ENCODE assay signal across 8 cellular contexts in the genomic region with DNA sequence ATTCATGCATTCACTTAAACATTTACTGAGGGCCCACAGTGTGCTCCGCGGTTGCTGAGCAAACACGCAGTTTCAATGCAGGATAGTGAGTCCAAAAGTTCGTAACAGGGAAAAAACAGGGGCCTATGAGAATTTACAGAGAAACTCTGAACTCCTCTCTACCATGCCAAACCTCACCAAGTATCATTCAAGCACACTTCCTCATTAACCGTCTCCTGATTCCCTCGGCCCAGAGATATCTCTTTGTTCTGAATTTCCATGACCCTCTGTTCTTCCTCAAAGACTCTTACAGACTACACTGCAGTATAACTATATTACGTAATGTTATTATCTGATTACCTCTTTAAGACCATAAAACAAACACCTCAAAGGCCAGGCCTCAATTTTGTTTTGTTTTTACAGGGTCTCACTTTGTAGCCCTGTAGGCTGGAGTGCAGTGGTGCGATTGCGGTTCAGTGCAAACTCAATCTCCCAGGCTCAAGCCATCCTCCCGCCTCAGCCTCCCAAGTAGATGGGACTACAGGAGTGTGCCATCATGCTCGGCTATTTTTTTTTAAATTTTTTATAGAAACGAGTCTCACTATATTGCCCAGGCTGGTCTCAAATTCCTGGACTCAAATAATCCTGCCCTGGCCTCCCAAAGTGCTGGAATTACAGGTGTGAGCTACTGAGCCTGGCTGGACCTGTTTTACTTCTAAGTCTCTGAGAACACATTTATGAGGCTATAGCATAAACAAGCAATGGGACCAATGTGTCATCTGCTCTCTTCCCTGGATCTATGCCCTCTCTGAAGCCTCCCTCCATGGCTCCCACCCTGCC. TPM values are rescaled to one million over a fixed set of nuclear protein-coding genes. Genes with fewer than 3 reads are reported as not detected.
DNase-seq lines count a peak whose midpoint lies in the region; ATAC-seq, FAIRE-seq and TF ChIP-seq lines count a peak whose summit lies in the region.

No MANE protein-coding gene starts in this region.

- DNase-seq in DND-41: peak; percentile 55
- DNase-seq in astrocyte (ENCODE audit: low read depth): no peak

- peaks cover 81% of the 10 kb centered on the region for H3K4me1 ChIP-seq in DND-41 (ENCODE audit: insufficient read depth, low read length)
- peaks cover 67% of the 10 kb centered on the region for H3K4me1 ChIP-seq in Loucy (ENCODE audit: insufficient read depth, low read length, poor library complexity, severe bottlenecking)
- peaks cover 47% of the 10 kb centered on the region for H3K4me1 ChIP-seq in astrocyte (ENCODE audit: insufficient read depth, low read length)
- peaks cover 33% of the 10 kb centered on the region for H3K4me1 ChIP-seq in mucosa of stomach (ENCODE audit: control insufficient read depth, insufficient read depth, low read length)

- H3K9me3 ChIP-seq in DND-41 (ENCODE audit: insufficient read depth, low read length, severe bottlenecking) (no peaks in the 10 kb centered on the region), Loucy (ENCODE audit: insufficient read depth, low read depth, low read length) (no peaks in the 10 kb centered on the region), astrocyte (ENCODE audit: insufficient read depth, low read depth, low read length) (no peaks in the 10 kb centered on the region), mucosa of stomach (ENCODE audit: control insufficient read depth, low read length) (no peaks in the 10 kb centered on the region)

- H3K4me1 Mint-ChIP-seq in astrocyte (ENCODE audit: low read depth, unreplicated experiment): peaks cover 53% of the 10 kb centered on the region

- peak overlapping the region; percentile 80 for H3K9ac ChIP-seq in DND-41 (ENCODE audit: low read depth, low read length)
- H3K9ac ChIP-seq in Loucy (ENCODE audit: low read depth, low read length, poor library complexity, severe bottlenecking): peak overlapping the region; percentile 96
- H3K9ac ChIP-seq in astrocyte (ENCODE audit: low read length): peak overlapping the region; percentile 20
- H3K9ac ChIP-seq in mucosa of stomach (ENCODE audit: low read length): peak overlapping the region; percentile 57

- peak; percentile 15 for TF ChIP-seq CTCF in DND-41 (IDR thresholded peaks at IDR 0.05; ENCODE audit: borderline replicate concordance, extremely low read depth, low read length, poor library complexity, severe bottlenecking)
- no peak for TF ChIP-seq CTCF in Loucy (conservative IDR thresholded peaks at IDR 0.05; ENCODE audit: low read length)
- TF ChIP-seq CTCF in astrocyte (IDR thresholded peaks at IDR 0.05; ENCODE audit: insufficient read depth, low read depth, low read length): no peak

- peak overlapping the region; percentile 42 for H3K4me3 Mint-ChIP-seq in astrocyte (ENCODE audit: unreplicated experiment)

- no peaks in the 10 kb centered on the region for H3K27me3 Mint-ChIP-seq in astrocyte (ENCODE audit: low read depth, unreplicated experiment)

- H3K79me2 ChIP-seq in DND-41 (ENCODE audit: insufficient read depth, low read length) (peaks cover 96% of the 10 kb centered on the region), Loucy (ENCODE audit: insufficient read depth, low read length) (peaks cover 93% of the 10 kb centered on the region), astrocyte (ENCODE audit: insufficient read depth, low read length) (peaks cover 54% of the 10 kb centered on the region)

- peak overlapping the region; percentile 97 for H3K27ac ChIP-seq in DND-41 (ENCODE audit: low read length)
- no peak overlapping the region for H3K27ac ChIP-seq in astrocyte (ENCODE audit: low read depth, low read length)

- no peak for FAIRE-seq in astrocyte (lab: Jason Lieb, UNC)

- H2AFZ ChIP-seq in DND-41 (ENCODE audit: low read depth, low read length) (peak overlapping the region; percentile 77), Loucy (ENCODE audit: low read length) (peak overlapping the region; percentile 49), astrocyte (ENCODE audit: low read depth, low read length) (peak overlapping the region; percentile 8)

- H4K20me1 ChIP-seq in DND-41 (ENCODE audit: insufficient read depth, low read length) (no peaks in the 10 kb centered on the region), Loucy (ENCODE audit: insufficient read depth, low read length, poor library complexity, severe bottlenecking) (no peaks in the 10 kb centered on the region), astrocyte (ENCODE audit: insufficient read depth, low read length) (no peaks in the 10 kb centered on the region)

- peak overlapping the region; percentile 17 for H3K27ac Mint-ChIP-seq in astrocyte (ENCODE audit: unreplicated experiment)

- no peaks in the 10 kb centered on the region for H3K9me3 Mint-ChIP-seq in astrocyte (ENCODE audit: unreplicated experiment)

- H3K9me2 ChIP-seq in Loucy (replicated peaks; ENCODE audit: low read depth, low read length): no peaks in the 10 kb centered on the region

- H3K4me3 ChIP-seq in DND-41 (ENCODE audit: low read depth in 1 of 2, low read length in 2 of 2) (peak overlapping the region; percentile 7 to 91; a peak in 3 of 4 replicates), Loucy (ENCODE audit: low read length, poor library complexity, severe bottlenecking) (peak overlapping the region; percentile 97), astrocyte (ENCODE audit: insufficient read depth, low read depth, low read length) (no peak overlapping the region), mucosa of stomach (ENCODE audit: low read length) (no peak overlapping the region)

- no peaks in the 10 kb centered on the region for H3F3A ChIP-seq in Loucy (ENCODE audit: low read depth)

- peaks cover 4% of the 10 kb centered on the region for H3K36me3 Mint-ChIP-seq in astrocyte (ENCODE audit: low read depth, unreplicated experiment)

- H3K27me3 ChIP-seq in DND-41 (ENCODE audit: insufficient read depth, low read length, poor library complexity): no peaks in the 10 kb centered on the region
- no peaks in the 10 kb centered on the region for H3K27me3 ChIP-seq in Loucy (ENCODE audit: insufficient read depth, low read length, poor library complexity, severe bottlenecking)
- no peaks in the 10 kb centered on the region for H3K27me3 ChIP-seq in astrocyte (ENCODE audit: insufficient read depth, low read length)
- H3K27me3 ChIP-seq in mucosa of stomach (ENCODE audit: control insufficient read depth, insufficient read depth, low read length): no peaks in the 10 kb centered on the region

- peaks cover 48% of the 10 kb centered on the region for H3K36me3 ChIP-seq in DND-41 (ENCODE audit: insufficient read depth, low read length)
- H3K36me3 ChIP-seq in Loucy (ENCODE audit: insufficient read depth, low read length): no peaks in the 10 kb centered on the region
- peaks cover 4% of the 10 kb centered on the region for H3K36me3 ChIP-seq in astrocyte (ENCODE audit: insufficient read depth, low read length)
- no peaks in the 10 kb centered on the region for H3K36me3 ChIP-seq in mucosa of stomach (ENCODE audit: control insufficient read depth, insufficient read depth, low read length)

- H3K4me2 ChIP-seq in DND-41 (ENCODE audit: insufficient read depth, low read length) (peak overlapping the region; percentile 90), Loucy (ENCODE audit: low read depth, low read length, poor library complexity, severe bottlenecking) (peak overlapping the region; percentile 82), astrocyte (ENCODE audit: low read length) (peak overlapping the region; percentile 54)

- ATAC-seq in DND-41 (ENCODE audit: insufficient read depth, low read depth) (peak; percentile 35), GM18858 (IDR thresholded peaks at IDR 0.05; ENCODE audit: unreplicated experiment) (no peak), HG03135 (IDR thresholded peaks at IDR 0.05; ENCODE audit: unreplicated experiment) (no peak), HG02642 (IDR thresholded peaks at IDR 0.05; ENCODE audit: poor library complexity, unreplicated experiment) (no peak), GM19463 (IDR thresholded peaks at IDR 0.05; ENCODE audit: unreplicated experiment) (no peak)

RNA-seq across cellular contexts. Expression of gene HPS4, which starts 3.6 kb away (rescaled TPM):
- total RNA-seq in astrocyte: 21.9 and 25.2 TPM in 2 replicates

RNA-seq across cellular contexts. Expression of gene SRRD, which starts 3.7 kb away (rescaled TPM):
- 33.1 and 34.4 TPM in 2 replicates for total RNA-seq in astrocyte

RNA-seq across cellular contexts. Expression of gene TFIP11, which starts 32.3 kb away (rescaled TPM):
- total RNA-seq in astrocyte: 36.1 and 36.9 TPM in 2 replicates

RNA-seq across cellular contexts. Expression of gene ASPHD2, which starts 50.9 kb away (rescaled TPM):
- 11.7 and 13.0 TPM in 2 replicates for total RNA-seq in astrocyte

Comparison
In these comparisons a context has a peak if more than half of its experiments do, and no peak if none do; other contexts are left out.
1. H2AFZ ChIP-seq: peak in every context shown above with its lines; median percentile 77 in DND-41; 49 in Loucy; 8 in astrocyte.
2. H3K4me3 ChIP-seq: peak in DND-41 (2 of 2) and Loucy (single experiment); none in astrocyte (single experiment) and mucosa of stomach (single experiment).
3. H3K9ac ChIP-seq: peak in every context shown above with its lines; median percentile 96 in Loucy; 80 in DND-41; 57 in mucosa of stomach; 20 in astrocyte.
4. Peak in every context shown above with its lines, with median percentiles within 50 percentile points of each other: H3K4me2 ChIP-seq.